In genomic region chr6:22132662-22133061, GRCh38 we compare ENCODE assay signal across 16 cellular contexts.
DNase-seq lines count a peak whose midpoint lies in the region; ATAC-seq and TF ChIP-seq lines count a peak whose summit lies in the region.
"Had no signal": no experiment of that assay in that cellular context is flagged by ENCODE, and none has a peak within 500 bp of the region (broad histone marks: within the 10 kb centered on the region; RNA-seq: fewer than 3 reads in every experiment).

No MANE protein-coding gene starts in this region.

- intact Hi-C loops in ovary (cut with DNase I) = no loop called here

- H3K9me3 ChIP-seq in skeletal muscle tissue (ENCODE audit: control insufficient read depth in 3 of 3, low read length in 3 of 3) = no peaks in the 10 kb centered on the region
- H3K9me3 ChIP-seq in ovary = no peaks in the 10 kb centered on the region

- H3K27ac Mint-ChIP-seq in GM23338 (peak overlapping the region; percentile 35; the same call in 1 of the 2 replicates), WTC11 (peak overlapping the region; percentile 83), neural crest cell (ENCODE audit: unreplicated experiment) (peak overlapping the region; percentile 75)
- H3K27ac Mint-ChIP-seq: CD4-positive, alpha-beta T cell; IgD-negative memory B cell had no signal

- H3K4me3 Mint-ChIP-seq in GM23338 (no peak overlapping the region), WTC11 (no peak overlapping the region), neural crest cell (no peak overlapping the region)
- H3K4me3 Mint-ChIP-seq: CD4-positive, alpha-beta T cell; H9; IgD-negative memory B cell had no signal

- H3K27me3 Mint-ChIP-seq in GM23338 (ENCODE audit: insufficient read depth, low read depth, poor library complexity) (no peaks in the 10 kb centered on the region), WTC11 (ENCODE audit: low read depth) (no peaks in the 10 kb centered on the region), neural crest cell (ENCODE audit: low read depth) (no peaks in the 10 kb centered on the region)
- H3K27me3 Mint-ChIP-seq: CD4-positive, alpha-beta T cell had no signal

- no peaks in the 10 kb centered on the region for H3F3A ChIP-seq in GM23338 (replicated peaks; ENCODE audit: low read depth)

- POLR2A ChIA-PET in WTC11 (lab: Charles Lee) = no interaction called here

- CTCF ChIA-PET in WTC11 (lab: Charles Lee) = no interaction called here

- no peak overlapping the region for H3K27ac ChIP-seq in GM23338 (ENCODE audit: low read depth)
- peak overlapping the region; percentile 66 for H3K27ac ChIP-seq in skeletal muscle tissue (ENCODE audit: low read depth, low read length)
- no peak overlapping the region for H3K27ac ChIP-seq in ovary
- H3K27ac ChIP-seq: 22Rv1, A549, C4-2B had no signal

- H3K9me3 Mint-ChIP-seq in GM23338 (peaks cover 6% of the 10 kb centered on the region; the same call in 1 of the 3 replicates), WTC11 (peaks cover 31% of the 10 kb centered on the region), neural crest cell (peaks cover 20% of the 10 kb centered on the region)

- no peak overlapping the region for H3K9ac ChIP-seq in skeletal muscle tissue (ENCODE audit: low read depth in 1 of 3, low read length in 3 of 3)

- no peak for TF ChIP-seq CTCF in GM23338 (conservative IDR thresholded peaks at IDR 0.05; ENCODE audit: low read depth in 2 of 2)
- no peak for TF ChIP-seq CTCF in WTC11 (IDR thresholded peaks at IDR 0.05)
- no peak for TF ChIP-seq CTCF in neural crest cell (conservative IDR thresholded peaks at IDR 0.05)
- TF ChIP-seq CTCF in ovary (IDR thresholded peaks at IDR 0.05) = no peak

- no peak overlapping the region for H3K4me2 ChIP-seq in GM23338
- H3K4me2 ChIP-seq: A549 had no signal

- no peak for TF ChIP-seq POLR2A in ovary (IDR thresholded peaks at IDR 0.05)

- ATAC-seq in GM23338 (no peak), WTC11 (no peak)
- ATAC-seq: A549, HepG2 had no signal

- H3K4me1 ChIP-seq in GM23338 (ENCODE audit: insufficient read depth) = peaks cover 28% of the 10 kb centered on the region
- H3K4me1 ChIP-seq in skeletal muscle tissue (ENCODE audit: control insufficient read depth in 3 of 3, insufficient read depth in 3 of 3, low read length in 3 of 3) = peaks cover 0 to 7% (median 4%) of the 10 kb centered on the region in 3 donors
- no peaks in the 10 kb centered on the region for H3K4me1 ChIP-seq in ovary (ENCODE audit: insufficient read depth)
- H3K4me1 ChIP-seq: A549, Caco-2 had no signal

- TF ChIP-seq EP300 in ovary (IDR thresholded peaks at IDR 0.05) = no peak

- no peak overlapping the region for H2AFZ ChIP-seq in GM23338

- no peaks in the 10 kb centered on the region for H4K20me1 ChIP-seq in GM23338 (replicated peaks; ENCODE audit: insufficient read depth)

- H3K79me2 ChIP-seq in GM23338 (replicated peaks; ENCODE audit: insufficient read depth) = no peaks in the 10 kb centered on the region

- H3K4me3 ChIP-seq in GM23338 (no peak overlapping the region), skeletal muscle tissue (ENCODE audit: low read length in 3 of 3) (no peak overlapping the region), ovary (no peak overlapping the region)
- H3K4me3 ChIP-seq: A549 had no signal

- H3K27me3 ChIP-seq in GM23338 (ENCODE audit: insufficient read depth) (no peaks in the 10 kb centered on the region), skeletal muscle tissue (ENCODE audit: control insufficient read depth in 3 of 3, insufficient read depth in 3 of 3, low read length in 3 of 3) (no peaks in the 10 kb centered on the region), ovary (no peaks in the 10 kb centered on the region)

- H3K9me2 ChIP-seq in GM23338 (ENCODE audit: insufficient read depth) = no peaks in the 10 kb centered on the region; the same call in 1 of the 2 replicates

- H3K4me1 Mint-ChIP-seq in GM23338 = peaks cover 28% of the 10 kb centered on the region
- peaks cover 35% of the 10 kb centered on the region for H3K4me1 Mint-ChIP-seq in WTC11
- peaks cover 1% of the 10 kb centered on the region for H3K4me1 Mint-ChIP-seq in neural crest cell
- H3K4me1 Mint-ChIP-seq: IgD-negative memory B cell had no signal

- 77 to 94% (median 92%) methylated on average over 2 of the region's 2 CpGs for whole genome bisulfite sequencing in ovary, 3 donors

- no peak for DNase-seq in GM23338 (ENCODE audit: low spot score)
- no peak for DNase-seq in WTC11 (ENCODE audit: low spot score)
- DNase-seq in neural crest cell (ENCODE audit: low read depth, low spot score) = no peak
- DNase-seq in ovary = no peak
- no peak for DNase-seq in activated CD4-positive, CD25-positive, alpha-beta regulatory T cell (lab: John Stamatoyannopoulos, UW)
- DNase-seq in NCI-H69 (lab: John Stamatoyannopoulos, UW) = no peak
- DNase-seq: AML-193; Caco-2; CD4-positive, alpha-beta T cell; H9 had no signal

- H3K36me3 ChIP-seq in GM23338 (ENCODE audit: insufficient read depth) = peaks cover 4% of the 10 kb centered on the region; the same call in 1 of the 2 replicates
- H3K36me3 ChIP-seq in skeletal muscle tissue (ENCODE audit: control insufficient read depth in 3 of 3, insufficient read depth in 3 of 3, low read length in 3 of 3) = no peaks in the 10 kb centered on the region
- no peaks in the 10 kb centered on the region for H3K36me3 ChIP-seq in ovary

- peaks cover 40% of the 10 kb centered on the region for H3K36me3 Mint-ChIP-seq in GM23338 (ENCODE audit: low read depth)
- peaks cover 46% of the 10 kb centered on the region for H3K36me3 Mint-ChIP-seq in WTC11
- H3K36me3 Mint-ChIP-seq in neural crest cell (ENCODE audit: low read depth) = peaks cover 47% of the 10 kb centered on the region
- H3K36me3 Mint-ChIP-seq: IgD-negative memory B cell had no signal

TF ChIP-seq in GM23338, 12 proteins besides CTCF, POLR2A, EP300 and RAD21 (continues in another document):
- TF ChIP-seq EZH2 (IDR thresholded peaks at IDR 0.05; ENCODE audit: low read depth, unreplicated experiment) (no peak), NANOG (IDR thresholded peaks at IDR 0.05; ENCODE audit: borderline replicate concordance) (no peak)

TF ChIP-seq in WTC11, 78 proteins besides CTCF, POLR2A, EP300 and RAD21 (continues in another document):
- TF ChIP-seq TCF7 (CRISPR knock-in tag; IDR thresholded peaks at IDR 0.05; ENCODE audit: low read depth) (no peak), CBFB (CRISPR knock-in tag; IDR thresholded peaks at IDR 0.05; ENCODE audit: low read depth) (no peak), FOXJ3 (CRISPR knock-in tag; IDR thresholded peaks at IDR 0.05; ENCODE audit: borderline replicate concordance) (no peak), SP1 (CRISPR knock-in tag; conservative IDR thresholded peaks at IDR 0.05) (no peak), ZNF532 (CRISPR knock-in tag; IDR thresholded peaks at IDR 0.05; ENCODE audit: borderline replicate concordance) (no peak), AFF4 (CRISPR knock-in tag; IDR thresholded peaks at IDR 0.05; ENCODE audit: borderline replicate concordance) (no peak)
